10 cellular contexts compared by ENCODE assay signal in the genomic region with DNA sequence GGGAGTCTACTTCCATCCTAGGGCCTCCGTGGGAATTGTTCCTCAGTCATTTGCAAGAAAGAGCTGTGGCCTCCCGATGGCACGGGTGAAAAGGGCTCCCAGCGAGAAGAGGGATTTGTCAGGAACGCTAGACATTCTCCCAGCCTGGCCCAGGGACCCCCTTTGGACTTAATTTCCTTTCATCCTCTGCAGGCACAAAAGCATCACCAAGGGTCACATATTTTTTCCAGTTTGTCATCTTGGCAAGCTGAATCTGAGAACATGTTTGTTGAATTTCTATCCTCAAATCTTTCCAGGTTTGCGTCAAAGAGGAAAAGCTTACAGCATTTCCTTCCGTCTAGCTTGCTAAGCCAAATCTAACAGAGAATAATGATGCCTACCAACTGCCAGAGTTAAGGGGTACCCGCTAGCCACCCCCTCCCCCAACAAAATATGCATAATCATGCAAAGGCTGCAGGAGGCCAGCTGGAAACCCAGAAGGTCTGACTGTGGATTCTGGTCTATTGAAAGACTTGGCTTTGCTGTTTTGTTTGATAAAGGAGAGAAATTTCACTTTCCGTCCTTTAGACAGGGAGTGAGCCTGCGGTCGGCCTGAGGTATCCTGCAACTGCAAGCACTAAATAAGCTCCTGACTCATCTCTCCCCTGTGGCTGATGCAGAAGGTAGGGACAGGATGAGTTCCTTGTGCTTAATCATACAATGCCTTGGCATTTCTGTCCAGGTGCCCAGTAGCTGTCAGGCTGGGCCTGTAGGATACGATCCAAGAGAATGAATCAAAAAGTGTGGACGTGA. TPM values are rescaled to one million over a fixed set of nuclear protein-coding genes. Genes with fewer than 3 reads are reported as not detected.
A peak's percentile ranks its signal among the peaks of the same experiment; 100 is the strongest.
DNase-seq lines count a peak whose midpoint lies in the region; ATAC-seq, FAIRE-seq and TF ChIP-seq lines count a peak whose summit lies in the region.
"Had no signal": no experiment of that assay in that cellular context is flagged by ENCODE, and none has a peak within 500 bp of the region (broad histone marks: within the 10 kb centered on the region; RNA-seq: fewer than 3 reads in every experiment).

No MANE protein-coding gene starts in this region.

- no peak overlapping the region for H4K91ac ChIP-seq in H1 (replicated peaks; ENCODE audit: insufficient read length, low read length)

- DNase-seq in activated effector memory CD4-positive, alpha-beta T cell treated with anti-CD3 and anti-CD28 coated beads, Interleukin-2, amount 50 U/mL, for 16 hours, result peak; percentile 34
- no peak for DNase-seq in activated effector memory CD4-positive, alpha-beta T cell treated with Interleukin-2 at 50 U/mL for 16 hours
- DNase-seq in H1 (ENCODE audit: low read depth in 1 of 2, low spot score in 2 of 2) (peak in 1 of 2 experiments; percentile 21), mesendoderm (peak; percentile 53), urothelium cell line (ENCODE audit: low spot score) (peak; percentile 62)
- no peak for DNase-seq in activated CD8-positive, alpha-beta memory T cell treated with anti-CD3 and anti-CD28 coated beads for 24 hours
- DNase-seq: activated naive CD8-positive, alpha-beta T cell treated with anti-CD3 and anti-CD28 coated beads, Interleukin-2, amount 50 U/mL, for 24 hours had no signal

- H3K27me3 ChIP-seq in H1 (replicated peaks in 1 of 4; ENCODE audit: control insufficient read depth in 3 of 4, extremely low read depth in 1 of 4, insufficient read depth in 3 of 4, low read length in 3 of 4) (no peaks in the 10 kb centered on the region), mesendoderm (ENCODE audit: insufficient read depth, low read length, poor library complexity) (no peaks in the 10 kb centered on the region)
- H3K27me3 ChIP-seq: BLaER1 had no signal

- H3K4me3 ChIP-seq in H1 (ENCODE audit: extremely low read depth in 1 of 4, insufficient read depth in 2 of 4, low read depth in 3 of 4, low read length in 4 of 4) (peak overlapping the region in 1 of 4 experiments; percentile 12; a peak in 3 of 8 replicates), mesendoderm (ENCODE audit: low read length) (no peak overlapping the region)
- H3K4me3 ChIP-seq: BLaER1 had no signal

- no peak overlapping the region for H3K18ac ChIP-seq in H1 (ENCODE audit: extremely low read depth, low read length)
- H3K18ac ChIP-seq in mesendoderm (ENCODE audit: low read length), result no peak overlapping the region

- 48% methylated on average over 13 of the region's 13 CpGs; no CpG with 5 or more reads in 1 of the 2 experiments for WGBS in H1 (ENCODE audit: extremely low coverage in 1 of 2, insufficient coverage in 1 of 2, insufficient read length in 1 of 2, insufficient replicate concordance in 2 of 2, low coverage in 1 of 2, low lambda C conversion rate in 2 of 2, missing lambda C conversion rate in 1 of 2), 2 experiments
- no CpG with 5 or more reads among the region's 13 CpGs for WGBS in mesendoderm (ENCODE audit: extremely low coverage, insufficient coverage, low lambda C conversion rate)

- no peak for TF ChIP-seq POLR2A in H1 (IDR thresholded peaks at IDR 0.05; ENCODE audit: control extremely low read depth in 1 of 2, low read depth in 2 of 2, low read length in 2 of 2)

- H2AK5ac ChIP-seq in H1 (ENCODE audit: low read depth, low read length), result no peak overlapping the region
- no peak overlapping the region for H2AK5ac ChIP-seq in mesendoderm (ENCODE audit: low read length)

- no peak overlapping the region for H3K56ac ChIP-seq in H1 (replicated peaks; ENCODE audit: insufficient read length, low read depth, low read length)
- H3K56ac ChIP-seq in mesendoderm (ENCODE audit: low read length), result peak overlapping the region; percentile 62

- H2BK120ac ChIP-seq in H1 (replicated peaks; ENCODE audit: low read depth, low read length) (no peak overlapping the region), mesendoderm (ENCODE audit: low read depth, low read length) (no peak overlapping the region)

- H2BK12ac ChIP-seq in H1 (ENCODE audit: low read depth, low read length), result no peak overlapping the region

- peak overlapping the region; percentile 18 for H2BK5ac ChIP-seq in H1 (ENCODE audit: low read depth, low read length)
- no peak overlapping the region for H2BK5ac ChIP-seq in mesendoderm (ENCODE audit: low read length)

- H3K4ac ChIP-seq in H1 (replicated peaks; ENCODE audit: insufficient read length, low read depth, low read length) (no peak overlapping the region), mesendoderm (ENCODE audit: low read depth, low read length) (no peak overlapping the region)

- H4K20me1 ChIP-seq in H1 (replicated peaks in 1 of 2; ENCODE audit: control insufficient read depth in 1 of 2, insufficient read depth in 2 of 2, low read length in 2 of 2), result peaks cover 1 to 2% of the 10 kb centered on the region in 2 experiments

- H3K79me2 ChIP-seq in H1 (ENCODE audit: control insufficient read depth in 1 of 2, insufficient read depth in 2 of 2, low read length in 2 of 2), result no peaks in the 10 kb centered on the region
- H3K79me2 ChIP-seq in mesendoderm (ENCODE audit: control insufficient read depth, insufficient read depth, low read length), result no peaks in the 10 kb centered on the region

- no peak overlapping the region for H2BK20ac ChIP-seq in H1 (ENCODE audit: low read length)

- TF ChIP-seq CTCF in H1 (IDR thresholded peaks at IDR 0.05; ENCODE audit: control extremely low read depth in 1 of 3, insufficient read depth in 1 of 3, low read depth in 1 of 3, low read length in 3 of 3), result no peak

- no peaks in the 10 kb centered on the region for H3K23me2 ChIP-seq in H1 (ENCODE audit: low read depth, low read length)

- H4K8ac ChIP-seq in H1 (ENCODE audit: extremely low read depth, insufficient read depth, low read length) (no peak overlapping the region), mesendoderm (ENCODE audit: low read depth, low read length) (no peak overlapping the region)

- H4K5ac ChIP-seq in H1 (ENCODE audit: insufficient read length, low read depth, low read length) (no peak overlapping the region), mesendoderm (ENCODE audit: low read length) (no peak overlapping the region)

- H3K14ac ChIP-seq in H1 (ENCODE audit: insufficient read length), result no peak overlapping the region

- no peak overlapping the region for H2BK15ac ChIP-seq in H1 (ENCODE audit: low read length)
- no peak overlapping the region for H2BK15ac ChIP-seq in mesendoderm (replicated peaks; ENCODE audit: low read depth)

- H3K36me3 ChIP-seq in H1 (ENCODE audit: control insufficient read depth in 2 of 4, insufficient read depth in 4 of 4, low read length in 3 of 4) (peaks cover 0 to 6% (median 2%) of the 10 kb centered on the region in 4 experiments; a peak in 2 of 8 replicates), mesendoderm (ENCODE audit: control insufficient read depth, insufficient read depth, low read length) (no peaks in the 10 kb centered on the region)

- no peak overlapping the region for H2AFZ ChIP-seq in H1 (ENCODE audit: low read length)

- H3K4me1 ChIP-seq in H1 (replicated peaks in 1 of 4; ENCODE audit: control insufficient read depth in 3 of 4, insufficient read depth in 4 of 4, low read length in 3 of 4) (peaks cover 11 to 15% (median 15%) of the 10 kb centered on the region in 4 experiments), mesendoderm (ENCODE audit: control insufficient read depth, low read depth, low read length) (peaks cover 9% of the 10 kb centered on the region)

- no peak for TF ChIP-seq EP300 in H1 (IDR thresholded peaks at IDR 0.05; ENCODE audit: borderline replicate concordance in 1 of 2, low read depth in 2 of 2, low read length in 2 of 2)

- ATAC-seq in GM18511 (IDR thresholded peaks at IDR 0.05; ENCODE audit: unreplicated experiment), result no peak
- no peak for ATAC-seq in GM18502 (IDR thresholded peaks at IDR 0.05; ENCODE audit: poor library complexity, unreplicated experiment)
- ATAC-seq: activated naive CD8-positive, alpha-beta T cell treated with anti-CD3 and anti-CD28 coated beads, Interleukin-2, amount 50 U/mL, for 24 hours had no signal

- H3K9ac ChIP-seq in H1 (replicated peaks in 1 of 4; ENCODE audit: extremely low read depth in 1 of 4, low read depth in 3 of 4, low read length in 3 of 4) (no peak overlapping the region), mesendoderm (ENCODE audit: low read length) (no peak overlapping the region)
- H3K9ac ChIP-seq: BLaER1 had no signal

- FAIRE-seq in H1 (lab: Jason Lieb, UNC) (no peak), urothelium cell line (lab: Jason Lieb, UNC) (no peak)

- no peak for TF ChIP-seq RAD21 in H1 (IDR thresholded peaks at IDR 0.05 in 1 of 2, conservative IDR thresholded peaks at IDR 0.05 in 1 of 2; ENCODE audit: low read depth in 2 of 2, low read length in 2 of 2)

- H3K79me1 ChIP-seq in H1 (ENCODE audit: low read depth, low read length) (no peaks in the 10 kb centered on the region), mesendoderm (ENCODE audit: low read length) (no peaks in the 10 kb centered on the region)

- CTCF ChIA-PET in H1 (lab: Charles Lee; ENCODE audit: partially characterized antibody), result interaction anchor here (0.6 to 4.7 kb wide), 31 partner anchors 9 to 464 kb away, joined by 3 to 58 read pairs (median 4); no protein-coding TSS in a partner anchor

- no peaks in the 10 kb centered on the region for H3K9me3 ChIP-seq in H1 (ENCODE audit: insufficient read depth in 2 of 2, low read depth in 1 of 2, low read length in 1 of 2)
- H3K9me3 ChIP-seq: BLaER1 had no signal

- H3K27ac ChIP-seq in H1 (ENCODE audit: low read depth, low read length) (no peak overlapping the region), mesendoderm (ENCODE audit: low read depth, low read length) (no peak overlapping the region)
- H3K27ac ChIP-seq: BLaER1 had no signal

- POLR2A ChIA-PET in H1 (lab: Charles Lee; ENCODE audit: partially characterized antibody), result interaction anchor here (0.9 kb wide), 1 partner anchor 16 kb away, joined by 3 read pairs; no protein-coding TSS in a partner anchor

- H3K23ac ChIP-seq in H1 (ENCODE audit: insufficient read length) (no peak overlapping the region), mesendoderm (ENCODE audit: low read length) (no peak overlapping the region)

- H3K4me2 ChIP-seq in H1 (ENCODE audit: insufficient read depth in 1 of 2, low read depth in 2 of 2, low read length in 2 of 2) (peak overlapping the region; percentile 34 to 50; a peak in 3 of 4 replicates), mesendoderm (ENCODE audit: low read length) (no peak overlapping the region)
- H3K4me2 ChIP-seq: BLaER1 had no signal

RNA-seq across cellular contexts. Expression of a gene that starts 23.1 kb away (rescaled TPM):
- 40.6 and 45.6 TPM in 2 replicates for total RNA-seq in H1 (2021; fragmentation: NEBNext Ultra II Directional; extraction: Animal tissue kit (Norgen Biotek cat#: 25700))
- 113 and 127 TPM in 2 replicates for polyA plus RNA-seq in H1 (2011; rRNA removed)
- 91.5 TPM for polyA plus RNA-seq in H1 (2011; cell fraction: cytosol; rRNA removed)
- 70.8 TPM for polyA plus RNA-seq in H1 (2011; cell fraction: nucleus; rRNA removed)
- polyA plus RNA-seq in H1 (2012, experiment 1 of 2), result 29.6 to 57.7 TPM (median 54.4 TPM) in 4 replicates
- 47.1 TPM for polyA plus RNA-seq in H1 (2012, experiment 2 of 2)
- 52.3 TPM for polyA plus RNA-seq in H1 (2013, experiment 1 of 2)
- 56.2 TPM for polyA plus RNA-seq in H1 (2013, experiment 2 of 2)
- polyA minus RNA-seq in H1 (2011; rRNA and poly(A)+ RNA removed), result 21.4 and 30.4 TPM in 2 replicates
- 15.4 TPM for polyA minus RNA-seq in H1 (2011; cell fraction: cytosol; rRNA and poly(A)+ RNA removed)
- polyA minus RNA-seq in H1 (2011; cell fraction: nucleus; rRNA and poly(A)+ RNA removed), result 39.9 TPM
- polyA plus RNA-seq in mesendoderm (2013, experiment 1 of 2), result 53.4 TPM
- 51.8 TPM for polyA plus RNA-seq in mesendoderm (2013, experiment 2 of 2)

RNA-seq across cellular contexts. Expression of a gene that starts 54.4 kb away (rescaled TPM):
- 599 and 612 TPM in 2 replicates for total RNA-seq in H1 (2021; fragmentation: NEBNext Ultra II Directional; extraction: Animal tissue kit (Norgen Biotek cat#: 25700))
- 722 and 951 TPM in 2 replicates for polyA plus RNA-seq in H1 (2011; rRNA removed)
- 899 TPM for polyA plus RNA-seq in H1 (2011; cell fraction: cytosol; rRNA removed)
- 619 TPM for polyA plus RNA-seq in H1 (2011; cell fraction: nucleus; rRNA removed)
- 543 to 843 TPM (median 779 TPM) in 4 replicates for polyA plus RNA-seq in H1 (2012, experiment 1 of 2)
- polyA plus RNA-seq in H1 (2012, experiment 2 of 2), result 645 TPM
- 579 TPM for polyA plus RNA-seq in H1 (2013, experiment 1 of 2)
- 581 TPM for polyA plus RNA-seq in H1 (2013, experiment 2 of 2)
- 449 and 484 TPM in 2 replicates for polyA minus RNA-seq in H1 (2011; rRNA and poly(A)+ RNA removed)
- 482 TPM for polyA minus RNA-seq in H1 (2011; cell fraction: cytosol; rRNA and poly(A)+ RNA removed)
- polyA minus RNA-seq in H1 (2011; cell fraction: nucleus; rRNA and poly(A)+ RNA removed), result 267 TPM
- 1,328 TPM for polyA plus RNA-seq in mesendoderm (2013, experiment 1 of 2)
- 1,392 TPM for polyA plus RNA-seq in mesendoderm (2013, experiment 2 of 2)

Comparison
In these comparisons a context has a peak if more than half of its experiments do, and no peak if none do; other contexts are left out.
1. DNase-seq: peak in activated effector memory CD4-positive, alpha-beta T cell treated with anti-CD3 and anti-CD28 coated beads, Interleukin-2, amount 50 U/mL, for 16 hours (single experiment), mesendoderm (single experiment) and urothelium cell line (single experiment); none in activated effector memory CD4-positive, alpha-beta T cell treated with Interleukin-2 at 50 U/mL for 16 hours (single experiment) and activated CD8-positive, alpha-beta memory T cell treated with anti-CD3 and anti-CD28 coated beads for 24 hours (single experiment).